1 cellular context compared by ENCODE assay signal in genomic region chr5:43432486-43433365, GRCh38.
A peak's percentile ranks its signal among the peaks of the same experiment; 100 is the strongest.
TF ChIP-seq lines count a peak whose summit lies in the region.

No MANE protein-coding gene starts in this region.

TF ChIP-seq in HepG2, 621 proteins besides CTCF, POLR2A, EP300 and RAD21 (continued from another document and continues in another):
- peak; percentile 88 for TF ChIP-seq PBX2 (CRISPR knock-in tag; IDR thresholded peaks at IDR 0.05)
- TF ChIP-seq GTF2F1 (IDR thresholded peaks at IDR 0.05; ENCODE audit: low read length): no peak
- peak; percentile 66; the same call in 1 of the 2 replicates for TF ChIP-seq KMT2A (CRISPR knock-in tag; IDR thresholded peaks at IDR 0.05)
- peak; percentile 90 for TF ChIP-seq PAXIP1 (CRISPR knock-in tag; conservative IDR thresholded peaks at IDR 0.05)
- TF ChIP-seq ZNF580 (CRISPR knock-in tag; IDR thresholded peaks at IDR 0.05; ENCODE audit: borderline replicate concordance, low read depth): peak; percentile 81; the same call in 1 of the 2 replicates
- peak; percentile 88 for TF ChIP-seq ISL2 (CRISPR knock-in tag; IDR thresholded peaks at IDR 0.05)
- peak; percentile 54; the same call in 1 of the 2 replicates for TF ChIP-seq NKX3-1 (CRISPR knock-in tag; IDR thresholded peaks at IDR 0.05)
- peak; percentile 61; the same call in 1 of the 2 replicates for TF ChIP-seq SMC3 (IDR thresholded peaks at IDR 0.05; ENCODE audit: low read length)
- peak; percentile 65 for TF ChIP-seq MAX (IDR thresholded peaks at IDR 0.05)
- no peak for TF ChIP-seq ZNF670 (CRISPR knock-in tag; IDR thresholded peaks at IDR 0.05; ENCODE audit: borderline replicate concordance)
- peak; percentile 84 for TF ChIP-seq RERE (CRISPR knock-in tag; IDR thresholded peaks at IDR 0.05; ENCODE audit: low read depth)
- peak; percentile 30; the same call in 1 of the 2 replicates for TF ChIP-seq SAFB2 (CRISPR knock-in tag; IDR thresholded peaks at IDR 0.05; ENCODE audit: borderline replicate concordance, low read depth)
- TF ChIP-seq KAT8 (CRISPR knock-in tag; IDR thresholded peaks at IDR 0.05): peak; percentile 91
- peak; percentile 91 for TF ChIP-seq ZNF574 (CRISPR knock-in tag; IDR thresholded peaks at IDR 0.05)
- TF ChIP-seq ELF1 (CRISPR knock-in tag; IDR thresholded peaks at IDR 0.05): peak; percentile 82
- TF ChIP-seq ZC3H13 (CRISPR knock-in tag; IDR thresholded peaks at IDR 0.05): no peak
- TF ChIP-seq POGZ (CRISPR knock-in tag; IDR thresholded peaks at IDR 0.05): peak; percentile 87
- no peak for TF ChIP-seq ZNF775 (CRISPR knock-in tag; IDR thresholded peaks at IDR 0.05; ENCODE audit: borderline replicate concordance)
- TF ChIP-seq SALL1 (CRISPR knock-in tag; IDR thresholded peaks at IDR 0.05): peak; percentile 98
- no peak for TF ChIP-seq ZNF83 (CRISPR knock-in tag; IDR thresholded peaks at IDR 0.05; ENCODE audit: borderline replicate concordance)
- no peak for TF ChIP-seq MAZ (IDR thresholded peaks at IDR 0.05; ENCODE audit: borderline replicate concordance, low read depth, low read length)
- 0 out of 2 replicates have a peak, but pooled peaks have one; percentile 36 for TF ChIP-seq MAZ (CRISPR knock-in tag; IDR thresholded peaks at IDR 0.05; ENCODE audit: low read depth)
- peak; percentile 83 for TF ChIP-seq HNF4A (CRISPR knock-in tag; IDR thresholded peaks at IDR 0.05)
- TF ChIP-seq ZNF343 (CRISPR knock-in tag; IDR thresholded peaks at IDR 0.05): peak; percentile 49; the same call in 1 of the 2 replicates
- peak; percentile 45; the same call in 1 of the 2 replicates for TF ChIP-seq ZNF281 (CRISPR knock-in tag; IDR thresholded peaks at IDR 0.05; ENCODE audit: borderline replicate concordance)
- 0 out of 2 replicates have a peak, but pooled peaks have one; percentile 58 for TF ChIP-seq IRX3 (CRISPR knock-in tag; IDR thresholded peaks at IDR 0.05; ENCODE audit: borderline replicate concordance, low read depth)
- peak; percentile 68; the same call in 1 of the 2 replicates for TF ChIP-seq ZNF710 (CRISPR knock-in tag; IDR thresholded peaks at IDR 0.05; ENCODE audit: borderline replicate concordance)
- peak; percentile 98 for TF ChIP-seq ELF3 (CRISPR knock-in tag; IDR thresholded peaks at IDR 0.05)
- peak; percentile 47; the same call in 1 of the 2 replicates for TF ChIP-seq PHF8 (CRISPR knock-in tag; IDR thresholded peaks at IDR 0.05)
- 0 out of 2 replicates have a peak, but pooled peaks have one; percentile 40 for TF ChIP-seq ZSCAN29 (CRISPR knock-in tag; conservative IDR thresholded peaks at IDR 0.05)
- TF ChIP-seq TEF (CRISPR knock-in tag; IDR thresholded peaks at IDR 0.05): peak; percentile 83
- peak; percentile 86 for TF ChIP-seq HDAC1 (CRISPR knock-in tag; IDR thresholded peaks at IDR 0.05)
- TF ChIP-seq ZBTB33 (CRISPR knock-in tag; IDR thresholded peaks at IDR 0.05): 0 out of 2 replicates have a peak, but pooled peaks have one; percentile 44
- peak; percentile 96 for TF ChIP-seq HMG20A (CRISPR knock-in tag; IDR thresholded peaks at IDR 0.05; ENCODE audit: borderline replicate concordance)
- TF ChIP-seq THYN1 (CRISPR knock-in tag; IDR thresholded peaks at IDR 0.05; ENCODE audit: borderline replicate concordance, low read depth): 0 out of 2 replicates have a peak, but pooled peaks have one; percentile 72
- peak; percentile 50; the same call in 1 of the 2 replicates for TF ChIP-seq SSRP1 (CRISPR knock-in tag; IDR thresholded peaks at IDR 0.05)
